1 cellular context compared by ENCODE assay signal in genomic region chr16:79188115-79188779, GRCh38.
TF ChIP-seq lines count a peak whose summit lies in the region.

No MANE protein-coding gene starts in this region.

TF ChIP-seq in H1, 55 proteins besides CTCF, POLR2A, EP300 and RAD21 (continued from another document):
- TF ChIP-seq RFX5 (IDR thresholded peaks at IDR 0.05; ENCODE audit: borderline replicate concordance, low read depth, low read length) (peak; percentile 89), KDM4A (IDR thresholded peaks at IDR 0.05; ENCODE audit: low read depth, low read length, severe bottlenecking) (no peak)
TF ChIP-seq in H1: peak in this region for 1.
